ENCODE assay signal across 22 cellular contexts in the genomic region with DNA sequence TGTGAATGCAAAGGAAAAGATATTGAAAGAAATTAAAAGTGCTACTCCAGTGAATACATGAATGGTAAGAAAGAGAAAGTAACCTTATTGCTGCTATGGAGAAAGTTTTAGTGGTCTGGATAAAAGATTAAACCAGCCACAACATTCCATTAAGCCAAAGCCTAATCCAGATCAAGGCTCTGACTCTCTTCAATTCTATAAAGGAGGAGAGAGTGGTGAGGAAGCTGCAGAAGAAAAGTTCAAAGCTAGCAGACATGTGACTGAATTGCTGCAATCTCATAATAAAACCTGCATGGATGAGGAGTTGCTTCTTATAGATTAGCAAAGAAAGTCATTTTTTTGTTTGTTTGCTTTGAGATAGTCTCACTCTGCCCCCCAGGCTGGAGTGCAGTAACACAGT.
DNase-seq lines count a peak whose midpoint lies in the region; ATAC-seq, FAIRE-seq and TF ChIP-seq lines count a peak whose summit lies in the region.
"Had no signal": no experiment of that assay in that cellular context is flagged by ENCODE, and none has a peak within 500 bp of the region (broad histone marks: within the 10 kb centered on the region; RNA-seq: fewer than 3 reads in every experiment).

No MANE protein-coding gene starts in this region.

- H3K9me3 Mint-ChIP-seq in glutamatergic neuron (ENCODE audit: unreplicated experiment) = no peaks in the 10 kb centered on the region

- no peak overlapping the region for H3K4me3 Mint-ChIP-seq in glutamatergic neuron (ENCODE audit: unreplicated experiment)
- H3K4me3 Mint-ChIP-seq: CD8-positive, alpha-beta memory T cell had no signal

- no peaks in the 10 kb centered on the region for H3K36me3 ChIP-seq in mucosa of descending colon (ENCODE audit: low read depth)
- H3K36me3 ChIP-seq: BLaER1 treated with 17β-estradiol and CSF1 and Interleukin-3, amounts not matched to agents 10 nM and 100 nM had no signal

- DNase-seq in NCI-H82 (lab: John Stamatoyannopoulos, UW) (peak; percentile 3), NCI-H82 treated with DMSO at 0.1 percent for 48 hours (lab: John Stamatoyannopoulos, UW; ENCODE audit: unreplicated experiment) (no peak), glomerular visceral epithelial cell (ENCODE audit: extremely low spot score) (peak; percentile 59), mucosa of descending colon (no peak), glutamatergic neuron (no peak), MV-4-11 (lab: John Stamatoyannopoulos, UW) (no peak), GM12891 (ENCODE audit: insufficient read length, low spot score) (no peak)
- DNase-seq: CD8-positive, alpha-beta memory T cell; Kasumi-1; NCI-H1417; NCI-H187; NCI-H2227 treated with DMSO at 0.1 percent for 48 hours; NCI-H510A; NK-92 treated with Interleukin-12 subunit alpha and Interleukin-12 subunit beta, amount 100 ng/mL, for 24 hours had no signal

- H3K36me3 Mint-ChIP-seq in glutamatergic neuron (ENCODE audit: unreplicated experiment) = no peaks in the 10 kb centered on the region

- no peak overlapping the region for H3K4me3 ChIP-seq in mucosa of descending colon
- H3K4me3 ChIP-seq: BLaER1 treated with 17β-estradiol and CSF1 and Interleukin-3, amounts not matched to agents 10 nM and 100 nM had no signal

- H3K27me3 Mint-ChIP-seq in glutamatergic neuron (ENCODE audit: unreplicated experiment) = no peaks in the 10 kb centered on the region
- H3K27me3 Mint-ChIP-seq: CD8-positive, alpha-beta memory T cell had no signal

- no peaks in the 10 kb centered on the region for H3K4me1 ChIP-seq in mucosa of descending colon (ENCODE audit: low read depth)
- H3K4me1 ChIP-seq: BLaER1 treated with 17β-estradiol and CSF1 and Interleukin-3, amounts not matched to agents 10 nM and 100 nM had no signal

- H3K9me3 ChIP-seq in mucosa of descending colon = peaks cover 6% of the 10 kb centered on the region

- TF ChIP-seq CTCF in mucosa of descending colon (IDR thresholded peaks at IDR 0.05) (no peak), glutamatergic neuron (IDR thresholded peaks at IDR 0.05; ENCODE audit: partially characterized antibody, unreplicated experiment) (no peak)

- TF ChIP-seq POLR2A in GM12891 (IDR thresholded peaks at IDR 0.05; ENCODE audit: low read depth, low read length) = no peak

- H3K27ac Mint-ChIP-seq in glutamatergic neuron (ENCODE audit: unreplicated experiment) = no peak overlapping the region

- intact Hi-C loops in mucosa of descending colon (cut with DNase I, micrococcal nuclease) = no loop called here

- no peaks in the 10 kb centered on the region for H3K4me1 Mint-ChIP-seq in glutamatergic neuron (ENCODE audit: low read depth, unreplicated experiment)

- ATAC-seq in mucosa of descending colon = peak; percentile 25
- no peak for ATAC-seq in GM21447 (IDR thresholded peaks at IDR 0.05; ENCODE audit: unreplicated experiment)
- ATAC-seq: HCT116, Panc1, SK-N-SH treated with all-trans-retinoic acid at 6 μM for 48 hours had no signal

- no peak for FAIRE-seq in GM12891 (lab: Jason Lieb, UNC)
- FAIRE-seq: G401.6, GM18507, H1 had no signal

TF ChIP-seq in GM12891, 5 proteins besides CTCF, POLR2A, EP300 and RAD21:
- no peak for TF ChIP-seq POLR2AphosphoS5 (IDR thresholded peaks at IDR 0.05; ENCODE audit: low read depth, low read length)
- TF ChIP-seq TAF1 (IDR thresholded peaks at IDR 0.05; ENCODE audit: low read depth, low read length) = no peak
- TF ChIP-seq PAX5 (IDR thresholded peaks at IDR 0.05; ENCODE audit: insufficient read depth, low read length, severe bottlenecking) = no peak
- no peak for TF ChIP-seq SPI1 (IDR thresholded peaks at IDR 0.05; ENCODE audit: low read depth, low read length)
- TF ChIP-seq POU2F2 (IDR thresholded peaks at IDR 0.05; ENCODE audit: low read depth, low read length) = no peak

Comparison
In these comparisons a context has a peak if more than half of its experiments do, and no peak if none do; other contexts are left out.
1. DNase-seq: peak in NCI-H82 (single experiment) and glomerular visceral epithelial cell (single experiment); none in NCI-H82 treated with DMSO at 0.1 percent for 48 hours (single experiment), mucosa of descending colon (0 of 3), glutamatergic neuron (single experiment), MV-4-11 (single experiment) and GM12891 (single experiment).